In the genomic region with DNA sequence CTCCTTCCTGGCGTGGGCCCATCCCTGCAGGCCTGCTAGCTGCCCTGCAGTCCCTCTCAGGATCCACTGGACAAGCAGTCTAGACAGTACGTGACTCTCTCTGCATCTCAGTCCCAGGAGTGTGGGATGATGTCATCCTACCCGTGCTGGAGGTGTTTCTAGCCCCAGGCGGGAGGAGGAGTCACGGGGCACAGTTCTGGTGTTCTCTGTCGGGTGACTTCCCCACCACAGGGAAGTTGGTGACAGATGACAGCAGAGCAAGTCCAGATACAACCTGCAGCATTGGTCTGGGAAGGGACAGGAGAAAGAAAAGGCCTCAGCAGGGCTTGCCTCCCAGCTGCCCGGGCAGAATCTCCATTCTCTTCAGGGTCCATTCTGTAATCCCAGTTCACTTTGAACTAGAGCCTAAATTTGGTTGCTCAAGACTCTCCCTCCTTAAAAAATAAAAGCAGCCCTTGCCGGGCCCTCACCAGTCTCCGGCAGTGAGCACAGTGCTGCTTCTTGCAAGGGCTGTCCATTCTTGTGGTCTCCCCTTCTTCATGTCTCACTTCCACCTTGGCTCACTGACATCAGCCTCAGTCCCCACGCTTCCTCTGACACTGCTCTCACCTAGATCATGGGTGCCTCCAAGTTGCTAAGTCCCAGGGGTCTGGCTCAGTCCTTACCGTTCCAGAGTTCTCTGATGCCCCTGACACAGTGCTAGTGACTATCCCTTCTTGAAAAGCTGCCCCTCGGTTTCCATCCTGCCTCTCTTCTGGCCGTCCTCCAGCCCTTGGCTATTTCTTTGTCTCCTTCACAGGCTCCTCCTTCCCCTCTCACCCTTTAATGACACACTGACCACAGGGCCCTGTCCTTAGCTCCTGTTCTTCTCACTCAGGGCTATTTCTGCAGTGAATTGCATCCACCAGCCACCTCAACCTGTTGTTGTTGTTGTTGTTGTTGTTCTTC, we compare ENCODE assay signal across 8 cellular contexts.
DNase-seq lines count a peak whose midpoint lies in the region; ATAC-seq lines count a peak whose summit lies in the region.

No MANE protein-coding gene starts in this region.

- ATAC-seq in GM19397 (IDR thresholded peaks at IDR 0.05; ENCODE audit: unreplicated experiment), result peak; percentile 91
- ATAC-seq in HG03378 (IDR thresholded peaks at IDR 0.05; ENCODE audit: unreplicated experiment), result peak; percentile 92

- DNase-seq in COLO829 (ENCODE audit: low spot score), result peak; percentile 69
- peak; percentile 63 for DNase-seq in OCI-M1 (lab: John Stamatoyannopoulos, UW)
- peak; percentile 70 for DNase-seq in amniotic epithelial cell (ENCODE audit: low read depth)
- DNase-seq in islet precursor cell, result peak; percentile 100
- peak; percentile 18 to 64 (median 55) for DNase-seq in stimulated activated CD4-positive, alpha-beta T cell treated with anti-CD3 and anti-CD28 coated beads, TNF-alpha, amount 100 ng/mL, for 48 hours (ENCODE audit: low read depth in 3 of 3)
- no peak for DNase-seq in NCI-H1694 treated with DMSO at 0.1 percent for 48 hours (lab: John Stamatoyannopoulos, UW)
